Comparison of ENCODE assay signal across 2 cellular contexts in the genomic region with DNA sequence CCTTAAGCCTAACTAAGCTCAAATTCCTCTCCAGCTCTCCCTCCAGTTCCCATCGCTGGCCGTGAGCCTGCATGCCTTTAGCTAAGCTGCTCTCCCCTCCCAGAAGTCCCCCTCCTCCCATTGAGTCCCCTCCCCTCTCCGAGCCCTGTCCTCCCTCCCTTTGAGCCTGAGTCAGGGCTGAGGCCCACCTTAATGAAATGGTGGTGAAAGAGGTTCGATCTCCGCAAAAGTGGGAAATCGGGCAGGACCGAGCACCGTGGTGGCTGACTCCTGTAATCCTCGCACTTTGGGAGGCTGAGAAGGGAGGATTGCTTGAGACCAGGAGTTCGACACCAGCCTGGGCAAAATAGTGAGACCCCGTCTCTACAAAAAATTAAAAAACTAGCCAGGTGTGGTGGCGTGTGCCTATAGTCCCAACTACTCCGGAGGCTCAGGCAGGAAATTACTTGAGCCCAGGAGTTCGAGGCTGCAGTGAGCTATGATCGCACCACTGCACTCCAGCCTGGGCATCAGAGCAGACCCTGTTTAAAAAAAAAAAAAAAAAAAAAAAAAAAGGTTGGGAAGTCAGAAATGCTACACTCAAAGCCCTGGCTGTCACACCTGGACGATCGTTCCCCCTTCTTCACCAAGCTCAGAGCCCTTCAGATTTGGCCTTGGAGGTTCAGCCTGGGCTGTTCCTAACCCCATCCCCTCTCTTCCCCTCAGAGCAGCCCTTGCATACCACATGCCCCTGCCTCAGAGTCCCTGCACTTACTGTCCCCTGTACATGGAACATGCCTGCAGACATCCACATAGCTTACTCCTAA.
TF ChIP-seq lines count a peak whose summit lies in the region.

No MANE protein-coding gene starts in this region.

TF ChIP-seq in H1, 55 proteins besides CTCF, POLR2A, EP300 and RAD21:
- TF ChIP-seq SP1 (IDR thresholded peaks at IDR 0.05; ENCODE audit: low read depth, low read length) (no peak), ASH2L (IDR thresholded peaks at IDR 0.05; ENCODE audit: low read length) (peak; percentile 2), RXRA (IDR thresholded peaks at IDR 0.05; ENCODE audit: insufficient read depth, low read depth, low read length) (no peak), KDM1A (IDR thresholded peaks at IDR 0.05; ENCODE audit: borderline replicate concordance, low read length) (peak; percentile 78; the same call in 1 of the 2 replicates), TAF7 (optimal IDR thresholded peaks at IDR 0.05; ENCODE audit: borderline replicate concordance, low read depth, low read length) (no peak), CBX5 (IDR thresholded peaks at IDR 0.05; ENCODE audit: low read depth, low read length) (no peak), TEAD4 (IDR thresholded peaks at IDR 0.05; ENCODE audit: low read depth, low read length) (no peak)

TF ChIP-seq in neural cell, 6 proteins besides CTCF, POLR2A, EP300 and RAD21:
- TF ChIP-seq TAF1 (IDR thresholded peaks at IDR 0.05; ENCODE audit: low read depth), result no peak
- no peak for TF ChIP-seq POLR2AphosphoS5 (IDR thresholded peaks at IDR 0.05)
- TF ChIP-seq, protein P1, sequence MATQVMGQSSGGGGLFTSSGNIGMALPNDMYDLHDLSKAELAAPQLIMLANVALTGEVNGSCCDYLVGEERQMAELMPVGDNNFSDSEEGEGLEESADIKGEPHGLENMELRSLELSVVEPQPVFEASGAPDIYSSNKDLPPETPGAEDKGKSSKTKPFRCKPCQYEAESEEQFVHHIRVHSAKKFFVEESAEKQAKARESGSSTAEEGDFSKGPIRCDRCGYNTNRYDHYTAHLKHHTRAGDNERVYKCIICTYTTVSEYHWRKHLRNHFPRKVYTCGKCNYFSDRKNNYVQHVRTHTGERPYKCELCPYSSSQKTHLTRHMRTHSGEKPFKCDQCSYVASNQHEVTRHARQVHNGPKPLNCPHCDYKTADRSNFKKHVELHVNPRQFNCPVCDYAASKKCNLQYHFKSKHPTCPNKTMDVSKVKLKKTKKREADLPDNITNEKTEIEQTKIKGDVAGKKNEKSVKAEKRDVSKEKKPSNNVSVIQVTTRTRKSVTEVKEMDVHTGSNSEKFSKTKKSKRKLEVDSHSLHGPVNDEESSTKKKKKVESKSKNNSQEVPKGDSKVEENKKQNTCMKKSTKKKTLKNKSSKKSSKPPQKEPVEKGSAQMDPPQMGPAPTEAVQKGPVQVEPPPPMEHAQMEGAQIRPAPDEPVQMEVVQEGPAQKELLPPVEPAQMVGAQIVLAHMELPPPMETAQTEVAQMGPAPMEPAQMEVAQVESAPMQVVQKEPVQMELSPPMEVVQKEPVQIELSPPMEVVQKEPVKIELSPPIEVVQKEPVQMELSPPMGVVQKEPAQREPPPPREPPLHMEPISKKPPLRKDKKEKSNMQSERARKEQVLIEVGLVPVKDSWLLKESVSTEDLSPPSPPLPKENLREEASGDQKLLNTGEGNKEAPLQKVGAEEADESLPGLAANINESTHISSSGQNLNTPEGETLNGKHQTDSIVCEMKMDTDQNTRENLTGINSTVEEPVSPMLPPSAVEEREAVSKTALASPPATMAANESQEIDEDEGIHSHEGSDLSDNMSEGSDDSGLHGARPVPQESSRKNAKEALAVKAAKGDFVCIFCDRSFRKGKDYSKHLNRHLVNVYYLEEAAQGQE (IDR thresholded peaks at IDR 0.05; ENCODE audit: borderline replicate concordance), result no peak
